Comparison of ENCODE assay signal across 10 cellular contexts in the genomic region with DNA sequence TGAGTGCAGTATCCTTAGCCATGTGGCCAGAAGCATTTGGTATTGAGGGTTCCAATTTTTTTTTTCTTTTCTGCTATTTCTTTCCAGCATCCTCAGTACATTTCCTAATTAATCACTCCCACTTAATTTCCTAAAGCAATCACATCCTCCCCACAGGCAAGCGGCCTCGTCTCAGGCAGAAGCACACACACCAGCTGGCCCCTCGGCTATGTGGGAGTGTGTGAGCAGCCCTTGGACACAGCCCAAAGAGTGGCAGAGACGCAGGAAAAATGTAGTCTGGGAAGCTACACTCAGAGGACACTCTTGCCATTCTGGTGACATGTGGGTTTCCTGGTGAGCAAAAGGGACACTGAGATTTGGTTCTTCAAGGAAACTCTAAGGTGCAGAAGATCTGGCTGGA.
"Had no signal": no experiment of that assay in that cellular context is flagged by ENCODE, and none has a peak within 500 bp of the region (broad histone marks: within the 10 kb centered on the region; RNA-seq: fewer than 3 reads in every experiment).

No MANE protein-coding gene starts in this region.

- ATAC-seq: activated CD4-positive, CD25-positive, alpha-beta regulatory T cell treated with anti-CD3 and anti-CD28 coated beads, Interleukin-2, amount 50 U/mL, for 24 hours; activated naive CD4-positive, alpha-beta T cell treated with anti-CD3 and anti-CD28 coated beads, Interleukin-2, amount 50 U/mL, for 72 hours; left lobe of liver had no signal

- DNase-seq: activated CD4-positive, alpha-beta T cell treated with anti-CD3 and anti-CD28 coated beads, Interleukin-2, amount 50 U/mL, for 4 hours; activated effector memory CD4-positive, alpha-beta T cell treated with Interleukin-2 at 50 U/mL for 16 hours; activated T-cell treated with anti-CD3 and anti-CD28 coated beads, Interleukin-2, amount 50 U/mL, for 24 hours; amniotic stem cell; esophagus squamous epithelium; foreskin fibroblast; small intestine had no signal

- FAIRE-seq: small intestine had no signal
